ENCODE assay signal across 1 cellular context in the genomic region with DNA sequence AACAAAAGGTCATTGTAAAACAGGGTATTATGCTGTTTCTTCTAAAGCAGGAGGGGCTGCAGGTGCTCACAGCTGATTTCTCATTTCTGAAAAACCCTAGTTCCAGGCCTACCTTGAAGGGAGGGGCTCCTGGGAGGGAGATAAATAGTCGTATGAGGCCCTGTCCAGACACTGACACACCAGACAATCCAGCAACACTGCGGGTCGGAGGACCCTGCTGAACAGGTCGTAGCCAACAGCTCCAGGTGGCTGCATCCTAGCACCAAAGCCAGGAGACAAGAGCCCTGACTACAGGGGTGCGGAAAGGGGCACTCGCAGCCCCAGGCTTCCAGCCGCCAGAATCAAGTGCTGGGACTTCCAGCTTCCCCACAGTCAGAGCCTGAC.
TF ChIP-seq lines count a peak whose summit lies in the region.

No MANE protein-coding gene starts in this region.

TF ChIP-seq in IMR-90, 13 proteins besides CTCF, POLR2A, EP300 and RAD21:
- TF ChIP-seq MXI1 (IDR thresholded peaks at IDR 0.05; ENCODE audit: borderline replicate concordance, low read depth, low read length) (no peak), CEBPB (IDR thresholded peaks at IDR 0.05; ENCODE audit: low read depth, low read length) (no peak), NFE2L2 (IDR thresholded peaks at IDR 0.05; ENCODE audit: low read depth, low read length) (no peak), MAFK (IDR thresholded peaks at IDR 0.05; ENCODE audit: low read depth, low read length) (no peak), USF2 (IDR thresholded peaks at IDR 0.05; ENCODE audit: low read depth, low read length) (no peak), FOS (IDR thresholded peaks at IDR 0.05; ENCODE audit: low read depth, low read length) (no peak), BHLHE40 (IDR thresholded peaks at IDR 0.05; ENCODE audit: low read depth, low read length) (no peak), RFX5 (IDR thresholded peaks at IDR 0.05; ENCODE audit: low read depth, low read length) (no peak), RCOR1 (IDR thresholded peaks at IDR 0.05; ENCODE audit: insufficient replicate concordance, low read length) (no peak), SMC3 (IDR thresholded peaks at IDR 0.05; ENCODE audit: low read depth, low read length) (no peak), MAZ (IDR thresholded peaks at IDR 0.05; ENCODE audit: borderline replicate concordance, low read depth, low read length) (no peak), CHD1 (IDR thresholded peaks at IDR 0.05; ENCODE audit: low read depth, low read length) (no peak)
- TF ChIP-seq, protein P1, sequence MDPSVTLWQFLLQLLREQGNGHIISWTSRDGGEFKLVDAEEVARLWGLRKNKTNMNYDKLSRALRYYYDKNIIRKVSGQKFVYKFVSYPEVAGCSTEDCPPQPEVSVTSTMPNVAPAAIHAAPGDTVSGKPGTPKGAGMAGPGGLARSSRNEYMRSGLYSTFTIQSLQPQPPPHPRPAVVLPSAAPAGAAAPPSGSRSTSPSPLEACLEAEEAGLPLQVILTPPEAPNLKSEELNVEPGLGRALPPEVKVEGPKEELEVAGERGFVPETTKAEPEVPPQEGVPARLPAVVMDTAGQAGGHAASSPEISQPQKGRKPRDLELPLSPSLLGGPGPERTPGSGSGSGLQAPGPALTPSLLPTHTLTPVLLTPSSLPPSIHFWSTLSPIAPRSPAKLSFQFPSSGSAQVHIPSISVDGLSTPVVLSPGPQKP (IDR thresholded peaks at IDR 0.05; ENCODE audit: borderline replicate concordance, low read depth, low read length): no peak
